ENCODE assay signal across 30 cellular contexts in genomic region chr10:22410846-22411245, GRCh38.
"Had no signal": no experiment of that assay in that cellular context is flagged by ENCODE, and none has a peak within 500 bp of the region (broad histone marks: within the 10 kb centered on the region; RNA-seq: fewer than 3 reads in every experiment).

No MANE protein-coding gene starts in this region.

- DNase-seq: colonic mucosa; cortex of kidney; dermis blood vessel endothelial cell; dorsolateral prefrontal cortex; effector CD4-positive, alpha-beta T cell; effector CD8-positive, alpha-beta T cell; effector memory CD4-positive, alpha-beta T cell; effector memory CD8-positive, alpha-beta T cell; endodermal cell; erythroblast; esophagus squamous epithelium; foreskin fibroblast; foreskin keratinocyte; foreskin melanocyte; gastrocnemius medialis; glutamatergic neuron; head of caudate nucleus; heart left ventricle; heart right ventricle had no signal

- H3K9me3 ChIP-seq: colonic mucosa, esophagus muscularis mucosa, esophagus squamous epithelium, gastrocnemius medialis, gastroesophageal sphincter, heart left ventricle had no signal

- H3K4me1 Mint-ChIP-seq: endodermal cell had no signal

- H3K27ac ChIP-seq: colonic mucosa, coronary artery, dorsolateral prefrontal cortex, epithelial cell of prostate, esophagus muscularis mucosa, esophagus squamous epithelium, foreskin keratinocyte, gastrocnemius medialis, gastroesophageal sphincter, heart left ventricle, heart right ventricle, hepatocyte had no signal

- H3K4me3 ChIP-seq: colonic mucosa, coronary artery, dorsolateral prefrontal cortex, esophagus muscularis mucosa, esophagus squamous epithelium, gastrocnemius medialis, gastroesophageal sphincter, heart left ventricle, heart right ventricle, hepatocyte had no signal

- H3K4me2 ChIP-seq: hepatocyte had no signal

- H3K4me1 ChIP-seq: colonic mucosa, esophagus muscularis mucosa, esophagus squamous epithelium, foreskin keratinocyte, gastrocnemius medialis, gastroesophageal sphincter, heart left ventricle, heart right ventricle had no signal

- H3K4me3 Mint-ChIP-seq: dendritic cell treated with granulocyte-macrophage colony-stimulating factor and Interleukin-4, amounts not matched to agents 40 ng/mL and 50 ng/mL, for 4 days; effector memory CD8-positive, alpha-beta T cell; endodermal cell had no signal

- ATAC-seq: effector memory CD8-positive, alpha-beta T cell; esophagus mucosa; foreskin keratinocyte; gastrocnemius medialis; gastroesophageal sphincter; heart left ventricle; heart right ventricle had no signal

- H3K79me2 ChIP-seq: hepatocyte had no signal

- FAIRE-seq: colon, endometrium, endothelial cell of umbilical vein, frontal cortex had no signal

- H3K36me3 ChIP-seq: colonic mucosa, esophagus muscularis mucosa, esophagus squamous epithelium, gastrocnemius medialis, gastroesophageal sphincter, heart left ventricle, heart right ventricle had no signal

- H2AFZ ChIP-seq: hepatocyte had no signal

- H3K27me3 ChIP-seq: colonic mucosa, dorsolateral prefrontal cortex, esophagus muscularis mucosa, gastrocnemius medialis, gastroesophageal sphincter, heart left ventricle, heart right ventricle, hepatocyte had no signal

- H3K27ac Mint-ChIP-seq: dendritic cell treated with granulocyte-macrophage colony-stimulating factor and Interleukin-4, amounts not matched to agents 40 ng/mL and 50 ng/mL, for 4 days; effector memory CD8-positive, alpha-beta T cell; endodermal cell had no signal
